21 cellular contexts compared by ENCODE assay signal in genomic region chr9:133968966-133969617, GRCh38. TPM values are rescaled to one million over a fixed set of nuclear protein-coding genes. Genes with fewer than 3 reads are reported as not detected.
A peak's percentile ranks its signal among the peaks of the same experiment; 100 is the strongest.
DNase-seq lines count a peak whose midpoint lies in the region; ATAC-seq and TF ChIP-seq lines count a peak whose summit lies in the region.
"Had no signal": no experiment of that assay in that cellular context is flagged by ENCODE, and none has a peak within 500 bp of the region (broad histone marks: within the 10 kb centered on the region; RNA-seq: fewer than 3 reads in every experiment).

No MANE protein-coding gene starts in this region.

- no peak overlapping the region for H3K4me3 ChIP-seq in smooth muscle cell
- H3K4me3 ChIP-seq: esophagus squamous epithelium, ovary, stomach, upper lobe of right lung had no signal

- POLR2A ChIA-PET in WTC11 (lab: Charles Lee): no interaction called here

- 92% methylated on average over 22 of the region's 22 CpGs for WGBS in smooth muscle cell (ENCODE audit: low lambda C conversion rate)

- peaks cover 0 to 7% (median 0%) of the 10 kb centered on the region in 3 donors for H3K9me3 Mint-ChIP-seq in IgD-negative memory B cell
- peaks cover 8% of the 10 kb centered on the region for H3K9me3 Mint-ChIP-seq in WTC11
- peaks cover 8% of the 10 kb centered on the region for H3K9me3 Mint-ChIP-seq in activated T-helper 1 cell treated with anti-CD3 and anti-CD28 coated beads, Interleukin-12 subunit alpha, Interleukin-12 subunit beta, Interleukin-2, Interleukin-4 antibody, amounts not matched to agents 30 ng/mL and 10 ng/mL and 1 ng/mL, durations not matched to agents 14 hours and 24 hours and 36 hours

- peaks cover 99% of the 10 kb centered on the region for H3K79me2 ChIP-seq in smooth muscle cell (ENCODE audit: low read depth)

- H3K4me1 ChIP-seq in smooth muscle cell (ENCODE audit: low read depth): peaks cover 10% of the 10 kb centered on the region

- no peak overlapping the region for H2AFZ ChIP-seq in smooth muscle cell (ENCODE audit: low read depth)

- no peak for DNase-seq in WTC11 (ENCODE audit: low spot score)
- peak; percentile 19 for DNase-seq in left ventricle myocardium superior
- DNase-seq in retina: peak; percentile 41
- DNase-seq in activated CD4-positive, CD25-positive, alpha-beta regulatory T cell (lab: John Stamatoyannopoulos, UW): no peak
- no peak for DNase-seq in activated T-helper 1 cell treated with anti-CD3 and anti-CD28 coated beads, Interleukin-12 subunit alpha, Interleukin-12 subunit beta, Interleukin-2, Interleukin-4 antibody, amounts not matched to agents 30 ng/mL and 10 ng/mL and 1 ng/mL, durations not matched to agents 14 hours and 24 hours and 36 hours (ENCODE audit: low spot score)
- no peak for DNase-seq in smooth muscle cell (lab: John Stamatoyannopoulos, UW; ENCODE audit: unreplicated experiment)
- DNase-seq: activated CD8-positive, alpha-beta memory T cell treated with anti-CD3 and anti-CD28 coated beads, Interleukin-2, amount 50 U/mL, for 48 hours; activated gamma-delta T cell treated with Interleukin-2 at 50 U/mL for 16 hours; AML-193; effector CD4-positive, alpha-beta T cell; esophagus squamous epithelium; MM.1S; NCI-H1694 treated with DMSO at 0.1 percent for 48 hours; NCI-H446; stimulated activated CD4-positive, alpha-beta T cell treated with anti-CD3 and anti-CD28 coated beads, Interleukin-2, amount 100 ng/mL, for 48 hours; stomach had no signal

- intact Hi-C loops in left ventricle myocardium superior (cut with micrococcal nuclease): no loop called here
- intact Hi-C loops in activated T-helper 1 cell treated with anti-CD3 and anti-CD28 coated beads, Interleukin-12 subunit alpha, Interleukin-12 subunit beta, Interleukin-2, Interleukin-4 antibody, amounts not matched to agents 30 ng/mL and 10 ng/mL and 1 ng/mL, durations not matched to agents 14 hours and 24 hours and 36 hours (cut with micrococcal nuclease): no loop called here

- CTCF ChIA-PET in WTC11 (lab: Charles Lee): interaction anchor here (1.1 kb wide), 1 partner anchor 34 kb away, joined by 3 read pairs; no protein-coding TSS in a partner anchor

- no peak overlapping the region for H3K27ac ChIP-seq in smooth muscle cell (ENCODE audit: low read depth)
- H3K27ac ChIP-seq: esophagus squamous epithelium, ovary, stomach, upper lobe of right lung had no signal

- H3K27me3 ChIP-seq in smooth muscle cell (ENCODE audit: low read depth): no peaks in the 10 kb centered on the region
- H3K27me3 ChIP-seq: ovary, stomach, upper lobe of right lung had no signal

- no peak overlapping the region for H3K9ac ChIP-seq in smooth muscle cell (ENCODE audit: low read depth)

- no peaks in the 10 kb centered on the region for H3K36me3 ChIP-seq in smooth muscle cell (ENCODE audit: low read depth)
- H3K36me3 ChIP-seq: esophagus squamous epithelium, ovary, stomach, upper lobe of right lung had no signal

- H3K4me3 Mint-ChIP-seq in IgD-negative memory B cell (peak overlapping the region in 3 of 4 donors; percentile 63 to 89 (median 89)), WTC11 (no peak overlapping the region)
- H3K4me3 Mint-ChIP-seq in activated T-helper 1 cell treated with anti-CD3 and anti-CD28 coated beads, Interleukin-12 subunit alpha, Interleukin-12 subunit beta, Interleukin-2, Interleukin-4 antibody, amounts not matched to agents 30 ng/mL and 10 ng/mL and 1 ng/mL, durations not matched to agents 14 hours and 24 hours and 36 hours: no peak overlapping the region

- no peak overlapping the region for H3K4me2 ChIP-seq in smooth muscle cell

- H4K20me1 ChIP-seq in smooth muscle cell (ENCODE audit: low read depth): peaks cover 100% of the 10 kb centered on the region

- H3K27me3 Mint-ChIP-seq in IgD-negative memory B cell: no peaks in the 10 kb centered on the region
- no peaks in the 10 kb centered on the region for H3K27me3 Mint-ChIP-seq in WTC11 (ENCODE audit: low read depth)
- H3K27me3 Mint-ChIP-seq in activated T-helper 1 cell treated with anti-CD3 and anti-CD28 coated beads, Interleukin-12 subunit alpha, Interleukin-12 subunit beta, Interleukin-2, Interleukin-4 antibody, amounts not matched to agents 30 ng/mL and 10 ng/mL and 1 ng/mL, durations not matched to agents 14 hours and 24 hours and 36 hours (ENCODE audit: insufficient read depth): peaks cover 2% of the 10 kb centered on the region

- H3F3A ChIP-seq in smooth muscle cell (ENCODE audit: low read depth): no peaks in the 10 kb centered on the region

- ATAC-seq in WTC11: no peak
- ATAC-seq in left ventricle myocardium superior: no peak
- ATAC-seq: HCT116, left lobe of liver, upper lobe of right lung had no signal

- peaks cover 6% of the 10 kb centered on the region for H3K9me3 ChIP-seq in smooth muscle cell (replicated peaks; ENCODE audit: low read depth)
- H3K9me3 ChIP-seq: ovary had no signal

- H3K36me3 Mint-ChIP-seq in IgD-negative memory B cell: no peaks in the 10 kb centered on the region
- H3K36me3 Mint-ChIP-seq in WTC11: peaks cover 6% of the 10 kb centered on the region
- H3K36me3 Mint-ChIP-seq in activated T-helper 1 cell treated with anti-CD3 and anti-CD28 coated beads, Interleukin-12 subunit alpha, Interleukin-12 subunit beta, Interleukin-2, Interleukin-4 antibody, amounts not matched to agents 30 ng/mL and 10 ng/mL and 1 ng/mL, durations not matched to agents 14 hours and 24 hours and 36 hours (ENCODE audit: low read depth): no peaks in the 10 kb centered on the region

- peak overlapping the region; percentile 59 to 89 (median 83) for H3K27ac Mint-ChIP-seq in IgD-negative memory B cell
- H3K27ac Mint-ChIP-seq in WTC11: peak overlapping the region; percentile 45; the same call in 1 of the 2 replicates
- H3K27ac Mint-ChIP-seq in activated T-helper 1 cell treated with anti-CD3 and anti-CD28 coated beads, Interleukin-12 subunit alpha, Interleukin-12 subunit beta, Interleukin-2, Interleukin-4 antibody, amounts not matched to agents 30 ng/mL and 10 ng/mL and 1 ng/mL, durations not matched to agents 14 hours and 24 hours and 36 hours: no peak overlapping the region

- H3K4me1 Mint-ChIP-seq in IgD-negative memory B cell: peaks cover 60 to 62% (median 61%) of the 10 kb centered on the region in 3 donors
- H3K4me1 Mint-ChIP-seq in WTC11: peaks cover 33% of the 10 kb centered on the region
- H3K4me1 Mint-ChIP-seq in activated T-helper 1 cell treated with anti-CD3 and anti-CD28 coated beads, Interleukin-12 subunit alpha, Interleukin-12 subunit beta, Interleukin-2, Interleukin-4 antibody, amounts not matched to agents 30 ng/mL and 10 ng/mL and 1 ng/mL, durations not matched to agents 14 hours and 24 hours and 36 hours (ENCODE audit: low read depth): no peaks in the 10 kb centered on the region

- TF ChIP-seq CTCF in WTC11 (IDR thresholded peaks at IDR 0.05) (no peak), smooth muscle cell (IDR thresholded peaks at IDR 0.05; ENCODE audit: borderline replicate concordance, insufficient read depth, poor library complexity, severe bottlenecking) (no peak)

TF ChIP-seq in WTC11, 78 proteins besides CTCF, POLR2A, EP300 and RAD21:
- TF ChIP-seq ZBTB43 (CRISPR knock-in tag; IDR thresholded peaks at IDR 0.05): no peak
- no peak for TF ChIP-seq FOXP1 (CRISPR knock-in tag; IDR thresholded peaks at IDR 0.05; ENCODE audit: borderline replicate concordance)

RNA-seq across cellular contexts. Expression of gene VAV2, which starts 23.0 kb away (rescaled TPM):
- polyA plus RNA-seq in IgD-negative memory B cell: 28.7 TPM
- 31.1 to 39.7 TPM (median 34.9 TPM) in 3 replicates for total RNA-seq in WTC11 (2021)
- 6.1 TPM for total RNA-seq in left ventricle myocardium superior
- total RNA-seq in activated T-helper 1 cell treated with anti-CD3 and anti-CD28 coated beads, Interleukin-12 subunit alpha, Interleukin-12 subunit beta, Interleukin-2, Interleukin-4 antibody, amounts not matched to agents 30 ng/mL and 10 ng/mL and 1 ng/mL, durations not matched to agents 14 hours and 24 hours and 36 hours: 5.4 and 5.8 TPM in 2 replicates
- total RNA-seq in smooth muscle cell: 26.2 and 27.4 TPM in 2 replicates
- polyA plus RNA-seq in smooth muscle cell: 35.3 and 59.4 TPM in 2 replicates

RNA-seq across cellular contexts. Expression of gene BRD3OS, which starts 56.2 kb away (rescaled TPM):
- polyA plus RNA-seq in IgD-negative memory B cell: 26.5 TPM
- 16.2 to 16.9 TPM (median 16.6 TPM) in 3 replicates for total RNA-seq in WTC11 (2021)
- total RNA-seq in left ventricle myocardium superior: 4.7 TPM
- 12.3 and 14.5 TPM in 2 replicates for total RNA-seq in activated T-helper 1 cell treated with anti-CD3 and anti-CD28 coated beads, Interleukin-12 subunit alpha, Interleukin-12 subunit beta, Interleukin-2, Interleukin-4 antibody, amounts not matched to agents 30 ng/mL and 10 ng/mL and 1 ng/mL, durations not matched to agents 14 hours and 24 hours and 36 hours
- total RNA-seq in smooth muscle cell: 10.9 and 16.1 TPM in 2 replicates
- polyA plus RNA-seq in smooth muscle cell: 16.0 and 17.8 TPM in 2 replicates

Comparison
In these comparisons a context has a peak if more than half of its experiments do, and no peak if none do; other contexts are left out.
1. H3K4me3 Mint-ChIP-seq: peak in IgD-negative memory B cell (3 of 4); none in WTC11 (single experiment) and activated T-helper 1 cell treated with anti-CD3 and anti-CD28 coated beads, Interleukin-12 subunit alpha, Interleukin-12 subunit beta, Interleukin-2, Interleukin-4 antibody, amounts not matched to agents 30 ng/mL and 10 ng/mL and 1 ng/mL, durations not matched to agents 14 hours and 24 hours and 36 hours (single experiment).
2. DNase-seq: peak in left ventricle myocardium superior (single experiment) and retina (single experiment); none in WTC11 (single experiment), activated CD4-positive, CD25-positive, alpha-beta regulatory T cell (0 of 4), activated T-helper 1 cell treated with anti-CD3 and anti-CD28 coated beads, Interleukin-12 subunit alpha, Interleukin-12 subunit beta, Interleukin-2, Interleukin-4 antibody, amounts not matched to agents 30 ng/mL and 10 ng/mL and 1 ng/mL, durations not matched to agents 14 hours and 24 hours and 36 hours (single experiment) and smooth muscle cell (single experiment).